9 cellular contexts compared by ENCODE assay signal in the genomic region with DNA sequence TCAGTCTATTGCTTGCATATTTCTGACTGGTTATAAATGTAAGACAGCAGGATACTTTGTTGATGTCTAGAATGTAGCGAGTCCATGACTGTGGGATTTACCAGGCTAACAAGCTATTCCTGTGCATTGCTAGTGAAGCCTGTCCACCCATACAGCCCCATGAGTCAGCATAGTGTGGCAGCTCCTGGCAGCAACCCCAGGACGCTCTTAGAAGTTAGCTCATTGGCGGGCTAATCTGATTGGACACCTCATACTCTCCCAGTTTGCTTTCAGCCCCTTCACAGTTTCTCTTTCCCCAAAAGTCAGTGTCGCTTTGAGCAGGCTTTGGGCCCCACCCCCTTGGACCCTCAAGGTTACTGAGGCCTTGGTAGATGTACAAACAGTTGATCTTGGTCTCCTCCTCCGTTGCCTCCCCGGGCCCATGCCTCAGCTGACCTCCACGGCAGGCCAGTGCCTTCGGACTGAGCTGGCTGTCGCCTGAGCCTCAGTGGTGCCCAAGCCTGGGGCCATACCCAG. TPM values are rescaled to one million over a fixed set of nuclear protein-coding genes. Genes with fewer than 3 reads are reported as not detected.
DNase-seq lines count a peak whose midpoint lies in the region; ATAC-seq and TF ChIP-seq lines count a peak whose summit lies in the region.
"Had no signal": no experiment of that assay in that cellular context is flagged by ENCODE, and none has a peak within 500 bp of the region (broad histone marks: within the 10 kb centered on the region; RNA-seq: fewer than 3 reads in every experiment).

No MANE protein-coding gene starts in this region.

- CTCF ChIA-PET in AG04450 (lab: Charles Lee): interaction anchor here (1.4 to 2.6 kb wide), 4 partner anchors 9 to 148 kb away, joined by 4 to 14 read pairs (median 6); no protein-coding TSS in a partner anchor

- H3K36me3 ChIP-seq in brain microvascular endothelial cell (replicated peaks): peaks cover 2% of the 10 kb centered on the region
- H3K36me3 ChIP-seq in kidney epithelial cell (ENCODE audit: control insufficient read depth, insufficient read depth, low read length): no peaks in the 10 kb centered on the region

- DNase-seq in AG04450 (ENCODE audit: low read depth, low spot score) (peak; percentile 85), HPDE6-E6E7 (ENCODE audit: extremely low spot score) (peak; percentile 63), brain microvascular endothelial cell (peak; percentile 91), kidney epithelial cell (ENCODE audit: low read depth) (peak; percentile 61), COLO668 (lab: John Stamatoyannopoulos, UW; ENCODE audit: unreplicated experiment) (no peak), posterior vena cava (ENCODE audit: low spot score) (no peak)
- DNase-seq: GDM1 had no signal

- POLR2A ChIA-PET in AG04450 (lab: Yijun Ruan, JAX): interaction anchor here (0.6 to 1.2 kb wide), 3 partner anchors 9 to 52 kb away, joined by 3 read pairs; no protein-coding TSS in a partner anchor

- H3K27me3 ChIP-seq in AG04450 (ENCODE audit: control insufficient read depth, insufficient read depth, low read length): no peaks in the 10 kb centered on the region
- no peaks in the 10 kb centered on the region for H3K27me3 ChIP-seq in brain microvascular endothelial cell (replicated peaks)
- no peaks in the 10 kb centered on the region for H3K27me3 ChIP-seq in kidney epithelial cell (ENCODE audit: control insufficient read depth, insufficient read depth, low read length)

- H3K4me3 ChIP-seq in AG04450 (ENCODE audit: low read depth, low read length) (peak overlapping the region; percentile 15), brain microvascular endothelial cell (ENCODE audit: low read depth, low read length) (no peak overlapping the region), kidney epithelial cell (ENCODE audit: low read depth, low read length) (no peak overlapping the region)

- intact Hi-C loops in posterior vena cava (cut with DNase I): no loop called here

- in situ Hi-C loops in brain microvascular endothelial cell (cut with HindIII; ENCODE audit: low pct_ligation_motif_present, low sequenced_read_pairs): no loop called here

- H3K9me3 ChIP-seq in AG04450 (ENCODE audit: control insufficient read depth, insufficient read depth, low read length): no peaks in the 10 kb centered on the region; the same call in 1 of the 2 replicates

- ATAC-seq in GM18909 (IDR thresholded peaks at IDR 0.05; ENCODE audit: poor library complexity, unreplicated experiment) (no peak), GM18858 (IDR thresholded peaks at IDR 0.05; ENCODE audit: unreplicated experiment) (no peak)

- TF ChIP-seq CTCF in AG04450 (IDR thresholded peaks at IDR 0.05; ENCODE audit: low read depth, low read length) (no peak), brain microvascular endothelial cell (IDR thresholded peaks at IDR 0.05; ENCODE audit: low read depth, low read length, missing control alignments) (no peak), kidney epithelial cell (IDR thresholded peaks at IDR 0.05; ENCODE audit: insufficient read depth, low read length, poor library complexity, severe bottlenecking) (no peak)

- H3K27ac ChIP-seq in AG04450 (ENCODE audit: low read depth, low read length): peak overlapping the region; percentile 91
- H3K27ac ChIP-seq in brain microvascular endothelial cell: peak overlapping the region; percentile 57

RNA-seq across cellular contexts. Expression of a gene that starts 48.0 kb away (rescaled TPM):
- polyA plus RNA-seq in AG04450 (2011; rRNA removed): 20.5 and 27.4 TPM in 2 replicates
- polyA minus RNA-seq in AG04450 (2011; rRNA and poly(A)+ RNA removed): 4.4 and 5.6 TPM in 2 replicates
- 24.9 and 29.1 TPM in 2 replicates for total RNA-seq in kidney epithelial cell
- 10 to 100 TPM; 19.5 to 25.5 TPM for total RNA-seq in posterior vena cava

RNA-seq across cellular contexts. Expression of a gene that starts 48.1 kb away (rescaled TPM):
- 44.8 and 64.1 TPM in 2 replicates for polyA plus RNA-seq in AG04450 (2011; rRNA removed)
- polyA minus RNA-seq in AG04450 (2011; rRNA and poly(A)+ RNA removed): 13.4 and 19.8 TPM in 2 replicates
- 45.9 and 57.1 TPM in 2 replicates for total RNA-seq in kidney epithelial cell
- total RNA-seq in posterior vena cava: 10 to 100 TPM; 36.3 to 45.6 TPM

Comparison
In these comparisons a context has a peak if more than half of its experiments do, and no peak if none do; other contexts are left out.
1. DNase-seq: peak in AG04450 (single experiment), HPDE6-E6E7 (single experiment), brain microvascular endothelial cell (single experiment) and kidney epithelial cell (single experiment); none in COLO668 (single experiment) and posterior vena cava (single experiment).